Comparison of ENCODE assay signal across 1 cellular context in the genomic region with DNA sequence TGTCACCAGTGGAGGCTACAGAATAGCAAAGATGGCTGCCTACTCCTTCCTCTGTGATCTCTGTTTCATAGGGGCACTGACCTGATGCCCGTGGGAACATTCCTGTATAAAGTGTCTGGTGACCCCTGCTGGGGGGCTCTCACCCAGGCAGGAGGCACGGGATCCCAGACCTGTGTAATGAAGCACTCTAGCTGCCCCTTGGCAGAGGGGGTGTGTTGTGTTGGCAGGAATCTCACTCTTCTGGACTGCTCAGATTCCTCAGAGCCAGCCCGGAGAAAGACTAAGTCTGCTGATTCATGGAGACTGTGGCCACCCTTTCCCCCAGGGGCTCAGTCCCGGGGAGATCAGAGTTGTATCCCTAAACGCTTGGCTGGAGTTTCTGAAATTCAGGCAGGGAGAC.
TF ChIP-seq lines count a peak whose summit lies in the region.

No MANE protein-coding gene starts in this region.

TF ChIP-seq in IMR-90, 13 proteins besides CTCF, POLR2A, EP300 and RAD21 (continued from another document):
- TF ChIP-seq NFE2L2 (IDR thresholded peaks at IDR 0.05; ENCODE audit: low read depth, low read length) = no peak
- TF ChIP-seq USF2 (IDR thresholded peaks at IDR 0.05; ENCODE audit: low read depth, low read length) = no peak
- no peak for TF ChIP-seq CHD1 (IDR thresholded peaks at IDR 0.05; ENCODE audit: low read depth, low read length)
- no peak for TF ChIP-seq MXI1 (IDR thresholded peaks at IDR 0.05; ENCODE audit: borderline replicate concordance, low read depth, low read length)
TF ChIP-seq in IMR-90: peak in this region for 0.
